8 cellular contexts compared by ENCODE assay signal in the genomic region with DNA sequence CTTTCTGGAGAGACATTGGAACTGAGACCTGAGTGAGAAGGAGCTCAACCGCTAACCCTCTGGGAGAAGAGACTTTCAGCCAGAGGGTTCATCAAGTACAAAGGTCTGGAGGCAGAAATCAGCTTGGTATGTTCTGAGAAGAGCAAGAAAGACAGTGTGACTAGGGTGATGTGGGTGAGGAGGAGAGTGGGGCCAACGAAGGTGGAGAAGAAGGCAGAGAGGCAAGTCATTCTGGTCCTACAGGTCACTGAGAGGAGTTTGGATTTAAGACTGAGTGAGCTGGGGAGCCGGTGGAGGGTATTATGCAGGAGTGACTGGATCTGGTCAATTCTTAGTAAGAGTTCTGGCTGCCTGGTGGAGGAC. TPM values are rescaled to one million over a fixed set of nuclear protein-coding genes. Genes with fewer than 3 reads are reported as not detected.
DNase-seq lines count a peak whose midpoint lies in the region; ATAC-seq and TF ChIP-seq lines count a peak whose summit lies in the region.

No MANE protein-coding gene starts in this region.

- H2AFZ ChIP-seq in OCI-LY7 (ENCODE audit: low read length) = peak overlapping the region; percentile 43; the same call in 1 of the 2 replicates

- no peak for ATAC-seq in CD8-positive, alpha-beta T cell

- no peak for DNase-seq in CD8-positive, alpha-beta T cell
- no peak for DNase-seq in OCI-LY7 (ENCODE audit: low spot score)
- DNase-seq in activated gamma-delta T cell treated with Interleukin-2 at 50 U/mL for 16 hours = no peak
- DNase-seq in C1 segment of cervical spinal cord (lab: John Stamatoyannopoulos, UW) = no peak
- no peak for DNase-seq in effector CD8-positive, alpha-beta T cell (lab: John Stamatoyannopoulos, UW)
- no peak for DNase-seq in SW480 (ENCODE audit: low spot score)

- H3K9me3 Mint-ChIP-seq in CD8-positive, alpha-beta T cell = no peaks in the 10 kb centered on the region

- no peak overlapping the region for H3K9ac ChIP-seq in endocrine pancreas (ENCODE audit: control insufficient read depth, insufficient read depth, low read length)

- peak overlapping the region; percentile 73 for H3K4me3 Mint-ChIP-seq in CD8-positive, alpha-beta T cell

- H3K27ac ChIP-seq in CD8-positive, alpha-beta T cell (ENCODE audit: low read depth, low read length) = peak overlapping the region; percentile 39
- no peak overlapping the region for H3K27ac ChIP-seq in OCI-LY7 (ENCODE audit: low read depth, low read length, poor library complexity, severe bottlenecking)
- no peak overlapping the region for H3K27ac ChIP-seq in neutrophil

- peak overlapping the region; percentile 65; the same call in 1 of the 2 replicates for H3K4me2 ChIP-seq in OCI-LY7 (ENCODE audit: low read length)

- H3K4me3 ChIP-seq in CD8-positive, alpha-beta T cell (ENCODE audit: low read depth, low read length) = peak overlapping the region; percentile 44
- H3K4me3 ChIP-seq in OCI-LY7 (ENCODE audit: low read depth, low read length, poor library complexity, severe bottlenecking) = no peak overlapping the region
- H3K4me3 ChIP-seq in endocrine pancreas (ENCODE audit: control insufficient read depth, insufficient read depth, low read length) = peak overlapping the region; percentile 17
- peak overlapping the region; percentile 72 to 73 for H3K4me3 ChIP-seq in neutrophil (ENCODE audit: low read depth in 1 of 2, low read length in 1 of 2)

- no peaks in the 10 kb centered on the region for H3K27me3 ChIP-seq in CD8-positive, alpha-beta T cell (ENCODE audit: insufficient read depth, low read length)
- H3K27me3 ChIP-seq in endocrine pancreas (ENCODE audit: control insufficient read depth, insufficient read depth, low read length) (no peaks in the 10 kb centered on the region), neutrophil (peaks cover 29% of the 10 kb centered on the region)

- no peak for TF ChIP-seq CTCF in CD8-positive, alpha-beta T cell (IDR thresholded peaks at IDR 0.05)
- TF ChIP-seq CTCF in OCI-LY7 (conservative IDR thresholded peaks at IDR 0.05; ENCODE audit: low read length) = no peak
- TF ChIP-seq CTCF in neutrophil (IDR thresholded peaks at IDR 0.05) = no peak

- peak overlapping the region; percentile 78 for H3K27ac Mint-ChIP-seq in CD8-positive, alpha-beta T cell

- H3K27me3 Mint-ChIP-seq in CD8-positive, alpha-beta T cell (ENCODE audit: low read depth) = no peaks in the 10 kb centered on the region

- no TSS peak for BruUV-seq in OCI-LY7 (replicated peaks; lab: Mats Ljungman, UMichigan)

- H3K9me3 ChIP-seq in CD8-positive, alpha-beta T cell (ENCODE audit: low read length) = no peaks in the 10 kb centered on the region
- H3K9me3 ChIP-seq in OCI-LY7 (ENCODE audit: low read length) (no peaks in the 10 kb centered on the region), endocrine pancreas (ENCODE audit: control insufficient read depth, low read length) (no peaks in the 10 kb centered on the region), neutrophil (no peaks in the 10 kb centered on the region)

- no peaks in the 10 kb centered on the region for H3K36me3 Mint-ChIP-seq in CD8-positive, alpha-beta T cell

- CTCF ChIA-PET in CD8-positive, alpha-beta T cell (lab: Charles Lee) = interaction anchor here (4.1 kb wide), 1 partner anchor 110 kb away, joined by 36 read pairs; no protein-coding TSS in a partner anchor
- CTCF ChIA-PET in OCI-LY7 (lab: Charles Lee; ENCODE audit: unreplicated experiment) = no interaction called here

- no peaks in the 10 kb centered on the region for H3K36me3 ChIP-seq in CD8-positive, alpha-beta T cell (ENCODE audit: insufficient read depth, low read length)
- H3K36me3 ChIP-seq in OCI-LY7 (ENCODE audit: insufficient read depth, low read length) (no peaks in the 10 kb centered on the region), endocrine pancreas (ENCODE audit: control insufficient read depth, insufficient read depth, low read length) (no peaks in the 10 kb centered on the region), neutrophil (no peaks in the 10 kb centered on the region)

- POLR2A ChIA-PET in CD8-positive, alpha-beta T cell (lab: Charles Lee) = interaction anchor here (1.3 kb wide), 1 partner anchor 9 kb away, joined by 3 read pairs; no protein-coding TSS in a partner anchor
- POLR2A ChIA-PET in OCI-LY7 (lab: Charles Lee) = interaction anchor here (1.0 kb wide), 1 partner anchor 71 kb away, joined by 3 read pairs; no protein-coding TSS in a partner anchor

- H3K4me1 Mint-ChIP-seq in CD8-positive, alpha-beta T cell (ENCODE audit: low read depth) = peaks cover 37% of the 10 kb centered on the region

- H3K4me1 ChIP-seq in CD8-positive, alpha-beta T cell (ENCODE audit: insufficient read depth, low read length) = peaks cover 27% of the 10 kb centered on the region
- H3K4me1 ChIP-seq in OCI-LY7 (ENCODE audit: insufficient read depth, low read length, poor library complexity, severe bottlenecking) (peaks cover 30% of the 10 kb centered on the region), endocrine pancreas (ENCODE audit: control insufficient read depth, insufficient read depth, low read length) (peaks cover 16% of the 10 kb centered on the region), neutrophil (ENCODE audit: control insufficient read depth in 1 of 2, insufficient read depth in 1 of 2, low read depth in 1 of 2, low read length in 1 of 2) (peaks cover 28 to 46% of the 10 kb centered on the region in 2 experiments)

- H4K20me1 ChIP-seq in OCI-LY7 (ENCODE audit: insufficient read depth, low read length) = no peaks in the 10 kb centered on the region

- intact Hi-C loops in CD8-positive, alpha-beta T cell (cut with DNase I, micrococcal nuclease) = loop anchor here (1.0 to 10.0 kb wide), 9 partner anchors 53 to 1275 kb away; partner anchors contain the start of genes GORASP1 (in 2 of the 2), SLC25A38 (in 2 of the 2), TTC21A (in 2 of the 2) and RPL14 (in 1 of the 2)
- intact Hi-C loops in OCI-LY7 (cut with micrococcal nuclease; ENCODE audit: unreplicated experiment) = loop anchor here (2.0 to 5.0 kb wide), 3 partner anchors 53 to 93 kb away; no protein-coding TSS in a partner anchor

- no peaks in the 10 kb centered on the region for H3K79me2 ChIP-seq in OCI-LY7 (ENCODE audit: insufficient read depth, low read depth, low read length)

- no peaks in the 10 kb centered on the region for H3K9me2 ChIP-seq in OCI-LY7 (ENCODE audit: insufficient read depth, low read length)

RNA-seq across cellular contexts. Expression of gene XIRP1, which starts 12.2 kb away (rescaled TPM):
- not detected for total RNA-seq in CD8-positive, alpha-beta T cell
- total RNA-seq in OCI-LY7 (2014; rRNA removed; shearing (Covaris generic)) = not detected in 2 replicates
- not detected in 2 replicates for total RNA-seq in OCI-LY7 (2022)

RNA-seq across cellular contexts. Expression of gene CSRNP1, which starts 26.8 kb away (rescaled TPM):
- total RNA-seq in CD8-positive, alpha-beta T cell = 100 to 1,000 TPM; 535 TPM
- total RNA-seq in OCI-LY7 (2014; rRNA removed; shearing (Covaris generic)) = 9.5 and 10.5 TPM in 2 replicates
- 9.4 and 9.7 TPM in 2 replicates for total RNA-seq in OCI-LY7 (2022)

Comparison
In these comparisons a context has a peak if more than half of its experiments do, and no peak if none do; other contexts are left out.
1. RNA of gene CSRNP1, which starts 26.8 kb away (total RNA-seq): 535 TPM in CD8-positive, alpha-beta T cell; 9.4 to 10.5 TPM in OCI-LY7; every median in the first group is over 10 times any median in the second.